In genomic region chr17:79919164-79919585, GRCh38 we compare ENCODE assay signal across 10 cellular contexts.
DNase-seq lines count a peak whose midpoint lies in the region; ATAC-seq and TF ChIP-seq lines count a peak whose summit lies in the region.
"Had no signal": no experiment of that assay in that cellular context is flagged by ENCODE, and none has a peak within 500 bp of the region (broad histone marks: within the 10 kb centered on the region; RNA-seq: fewer than 3 reads in every experiment).

No MANE protein-coding gene starts in this region.

- intact Hi-C loops in Caco-2 (cut with micrococcal nuclease; ENCODE audit: unreplicated experiment): loop anchor here (5.0 kb wide), 2 partner anchors 53 to 122 kb away; partner anchors contain the start of gene CBX8

- no peaks in the 10 kb centered on the region for H3K27me3 Mint-ChIP-seq in Caco-2 (ENCODE audit: insufficient read depth, unreplicated experiment)
- peaks cover 28 to 40% of the 10 kb centered on the region in 2 donors for H3K27me3 Mint-ChIP-seq in stimulated activated naive B cell treated with anti-CD40 and anti-IgM and Interleukin-4, amounts not matched to agents 10 μg/mL and 1 μg/mL and 100 μg/mL, for 72 hours
- H3K27me3 Mint-ChIP-seq in naive thymus-derived CD8-positive, alpha-beta T cell: peaks cover 0 to 17% (median 4%) of the 10 kb centered on the region in 5 donors

- H3K4me3 ChIP-seq in Caco-2 (ENCODE audit: low read depth, low read length) (no peak overlapping the region), gastroesophageal sphincter (no peak overlapping the region)

- no peaks in the 10 kb centered on the region for H3K36me3 ChIP-seq in Caco-2 (ENCODE audit: control insufficient read depth, insufficient read depth, low read length)
- no peaks in the 10 kb centered on the region for H3K36me3 ChIP-seq in gastroesophageal sphincter

- no peak for DNase-seq in Caco-2
- peak; percentile 98 for DNase-seq in RPMI8226
- peak; percentile 94 for DNase-seq in pons (ENCODE audit: low spot score)
- DNase-seq in stimulated activated naive B cell treated with anti-CD40 and anti-IgM and Interleukin-4, amounts not matched to agents 10 μg/mL and 1 μg/mL and 100 μg/mL, for 72 hours: no peak
- DNase-seq in cerebellar nuclear complex (lab: John Stamatoyannopoulos, UW): no peak
- no peak for DNase-seq in naive thymus-derived CD8-positive, alpha-beta T cell
- DNase-seq: activated T-cell treated with anti-CD3 and anti-CD28 coated beads, Interleukin-2, amount 50 U/mL, for 48 hours; NCI-H2227 treated with DMSO at 0.1 percent for 48 hours had no signal

- no peak for TF ChIP-seq EP300 in gastroesophageal sphincter (IDR thresholded peaks at IDR 0.05)

- H3K4me1 ChIP-seq in Caco-2: peaks cover 45% of the 10 kb centered on the region
- peaks cover 0 to 17% (median 3%) of the 10 kb centered on the region in 3 donors for H3K4me1 ChIP-seq in gastroesophageal sphincter

- H3K9me3 ChIP-seq in Caco-2 (no peaks in the 10 kb centered on the region), gastroesophageal sphincter (no peaks in the 10 kb centered on the region)

- H3K36me3 Mint-ChIP-seq in Caco-2 (ENCODE audit: insufficient read depth, unreplicated experiment): no peaks in the 10 kb centered on the region
- no peaks in the 10 kb centered on the region for H3K36me3 Mint-ChIP-seq in stimulated activated naive B cell treated with anti-CD40 and anti-IgM and Interleukin-4, amounts not matched to agents 10 μg/mL and 1 μg/mL and 100 μg/mL, for 72 hours
- H3K36me3 Mint-ChIP-seq in naive thymus-derived CD8-positive, alpha-beta T cell: no peaks in the 10 kb centered on the region

- no CpG with 5 or more reads among the region's 17 CpGs for WGBS in gastroesophageal sphincter (ENCODE audit: low coverage in 1 of 2), 2 donors

- H3K27ac Mint-ChIP-seq in Caco-2 (ENCODE audit: unreplicated experiment): peak overlapping the region; percentile 98
- no peak overlapping the region for H3K27ac Mint-ChIP-seq in stimulated activated naive B cell treated with anti-CD40 and anti-IgM and Interleukin-4, amounts not matched to agents 10 μg/mL and 1 μg/mL and 100 μg/mL, for 72 hours
- peak overlapping the region in 1 of 10 donors; percentile 90 for H3K27ac Mint-ChIP-seq in naive thymus-derived CD8-positive, alpha-beta T cell

- POLR2A ChIA-PET in Caco-2 (lab: Charles Lee): interaction anchor here (0.5 kb wide), 1 partner anchor 80 kb away, joined by 3 read pairs; the partner anchor contains the start of gene CBX4
- POLR2A ChIA-PET in naive thymus-derived CD8-positive, alpha-beta T cell (lab: Charles Lee): no interaction called here

- TF ChIP-seq CTCF in Caco-2 (IDR thresholded peaks at IDR 0.05; ENCODE audit: insufficient read depth in 1 of 2, low read depth in 1 of 2, low read length in 1 of 2, severe bottlenecking in 1 of 2, unreplicated experiment in 1 of 2) (no peak), gastroesophageal sphincter (IDR thresholded peaks at IDR 0.05) (no peak)

- BruUV-seq in Caco-2 (replicated peaks; lab: Mats Ljungman, UMichigan): no TSS peak

- H3K27me3 ChIP-seq in Caco-2 (replicated peaks; ENCODE audit: control insufficient read depth, insufficient read depth, low read length): no peaks in the 10 kb centered on the region
- H3K27me3 ChIP-seq in gastroesophageal sphincter: peaks cover 93% of the 10 kb centered on the region

- H3K4me3 Mint-ChIP-seq in Caco-2 (ENCODE audit: unreplicated experiment): no peak overlapping the region
- no peak overlapping the region for H3K4me3 Mint-ChIP-seq in stimulated activated naive B cell treated with anti-CD40 and anti-IgM and Interleukin-4, amounts not matched to agents 10 μg/mL and 1 μg/mL and 100 μg/mL, for 72 hours
- no peak overlapping the region for H3K4me3 Mint-ChIP-seq in naive thymus-derived CD8-positive, alpha-beta T cell

- H3K9me3 Mint-ChIP-seq in Caco-2 (ENCODE audit: unreplicated experiment): no peaks in the 10 kb centered on the region
- no peaks in the 10 kb centered on the region for H3K9me3 Mint-ChIP-seq in stimulated activated naive B cell treated with anti-CD40 and anti-IgM and Interleukin-4, amounts not matched to agents 10 μg/mL and 1 μg/mL and 100 μg/mL, for 72 hours
- H3K9me3 Mint-ChIP-seq in naive thymus-derived CD8-positive, alpha-beta T cell: no peaks in the 10 kb centered on the region

- peak; percentile 81 for ATAC-seq in gastroesophageal sphincter
- ATAC-seq in stimulated activated naive B cell treated with anti-CD40 and anti-IgM and Interleukin-4, amounts not matched to agents 10 μg/mL and 1 μg/mL and 100 μg/mL, for 72 hours (replicated peaks): no peak
- ATAC-seq in naive thymus-derived CD8-positive, alpha-beta T cell: no peak
- no peak for ATAC-seq in GM18502 (IDR thresholded peaks at IDR 0.05; ENCODE audit: poor library complexity, unreplicated experiment)

- peaks cover 25% of the 10 kb centered on the region for H3K4me1 Mint-ChIP-seq in Caco-2 (ENCODE audit: low read depth, unreplicated experiment)
- H3K4me1 Mint-ChIP-seq in stimulated activated naive B cell treated with anti-CD40 and anti-IgM and Interleukin-4, amounts not matched to agents 10 μg/mL and 1 μg/mL and 100 μg/mL, for 72 hours: peaks cover 8 to 15% of the 10 kb centered on the region in 2 donors
- peaks cover 0 to 6% (median 2%) of the 10 kb centered on the region in 4 donors for H3K4me1 Mint-ChIP-seq in naive thymus-derived CD8-positive, alpha-beta T cell

- TF ChIP-seq POLR2A in gastroesophageal sphincter (IDR thresholded peaks at IDR 0.05): no peak

- CTCF ChIA-PET in Caco-2 (lab: Charles Lee): interaction anchor here (0.6 kb wide), 1 partner anchor 19 kb away, joined by 3 read pairs; no protein-coding TSS in a partner anchor

- H3K27ac ChIP-seq in gastroesophageal sphincter: peak overlapping the region in 2 of 4 donors; percentile 43 to 44

Comparison
In these comparisons a context has a peak if more than half of its experiments do, and no peak if none do; other contexts are left out.
1. DNase-seq: peak in RPMI8226 (single experiment) and pons (single experiment); none in Caco-2 (0 of 2), stimulated activated naive B cell treated with anti-CD40 and anti-IgM and Interleukin-4, amounts not matched to agents 10 μg/mL and 1 μg/mL and 100 μg/mL, for 72 hours (single experiment), cerebellar nuclear complex (0 of 2) and naive thymus-derived CD8-positive, alpha-beta T cell (0 of 10).